8 cellular contexts compared by ENCODE assay signal in genomic region chrX:40581333-40581910, GRCh38. TPM values are rescaled to one million over a fixed set of nuclear protein-coding genes. Genes with fewer than 3 reads are reported as not detected.
A peak's percentile ranks its signal among the peaks of the same experiment; 100 is the strongest.
DNase-seq lines count a peak whose midpoint lies in the region; ATAC-seq and TF ChIP-seq lines count a peak whose summit lies in the region.

No MANE protein-coding gene starts in this region.

- peak; percentile 24 for DNase-seq in OCI-LY7 (ENCODE audit: low spot score)
- DNase-seq in coronary artery (ENCODE audit: low spot score) = no peak
- peak in 7 of 10 donors; percentile 1 to 44 (median 25) for DNase-seq in naive thymus-derived CD8-positive, alpha-beta T cell
- no peak for DNase-seq in NCI-H345 (lab: John Stamatoyannopoulos, UW)

- peaks cover 8% of the 10 kb centered on the region for H4K20me1 ChIP-seq in OCI-LY7 (ENCODE audit: insufficient read depth, low read length)

- no peaks in the 10 kb centered on the region for H3K9me3 ChIP-seq in OCI-LY7 (ENCODE audit: low read length)

- H3K9me3 Mint-ChIP-seq in naive thymus-derived CD8-positive, alpha-beta T cell = peaks cover 0 to 4% (median 0%) of the 10 kb centered on the region in 9 donors

- H3K36me3 Mint-ChIP-seq in naive thymus-derived CD8-positive, alpha-beta T cell = peaks cover 0 to 6% (median 0%) of the 10 kb centered on the region in 3 donors

- no peaks in the 10 kb centered on the region for H3K9me2 ChIP-seq in OCI-LY7 (ENCODE audit: insufficient read depth, low read length)

- ATAC-seq in GM19395 (IDR thresholded peaks at IDR 0.05; ENCODE audit: unreplicated experiment) (peak; percentile 1), GM18907 (IDR thresholded peaks at IDR 0.05; ENCODE audit: unreplicated experiment) (no peak), GM18502 (IDR thresholded peaks at IDR 0.05; ENCODE audit: poor library complexity, unreplicated experiment) (no peak), HG02798 (IDR thresholded peaks at IDR 0.05; ENCODE audit: poor library complexity, unreplicated experiment) (no peak)
- ATAC-seq in naive thymus-derived CD8-positive, alpha-beta T cell = peak; percentile 7 to 34

- H3K79me2 ChIP-seq in OCI-LY7 (ENCODE audit: insufficient read depth, low read depth, low read length) = peaks cover 24% of the 10 kb centered on the region; the same call in 1 of the 2 replicates

- no peak for TF ChIP-seq CTCF in OCI-LY7 (conservative IDR thresholded peaks at IDR 0.05; ENCODE audit: low read length)
- TF ChIP-seq CTCF in coronary artery (IDR thresholded peaks at IDR 0.05) = no peak

- peaks cover 17 to 43% (median 38%) of the 10 kb centered on the region in 4 donors for H3K4me1 Mint-ChIP-seq in naive thymus-derived CD8-positive, alpha-beta T cell

- peak overlapping the region; percentile 58 to 93 (median 90) for H3K27ac Mint-ChIP-seq in naive thymus-derived CD8-positive, alpha-beta T cell

- peak overlapping the region; percentile 85 for H3K4me2 ChIP-seq in OCI-LY7 (ENCODE audit: low read length)

- H3K4me1 ChIP-seq in OCI-LY7 (ENCODE audit: insufficient read depth, low read length, poor library complexity, severe bottlenecking) = peaks cover 11% of the 10 kb centered on the region

- POLR2A ChIA-PET in OCI-LY7 (lab: Charles Lee) = no interaction called here
- POLR2A ChIA-PET in naive thymus-derived CD8-positive, alpha-beta T cell (lab: Charles Lee) = interaction anchor here (0.7 to 1.5 kb wide), 5 partner anchors 8 to 752 kb away, joined by 3 to 9 read pairs (median 4); partner anchors contain the start of genes DDX3X and MED14

- peak overlapping the region; percentile 64; the same call in 1 of the 2 replicates for H2AFZ ChIP-seq in OCI-LY7 (ENCODE audit: low read length)

- H3K27ac ChIP-seq in OCI-LY7 (ENCODE audit: low read depth, low read length, poor library complexity, severe bottlenecking) (peak overlapping the region; percentile 37), coronary artery (peak overlapping the region; percentile 63 to 96)

- H3K4me3 ChIP-seq in OCI-LY7 (ENCODE audit: low read depth, low read length, poor library complexity, severe bottlenecking) = peak overlapping the region; percentile 89
- H3K4me3 ChIP-seq in coronary artery = peak overlapping the region; percentile 85

- intact Hi-C loops in OCI-LY7 (cut with micrococcal nuclease; ENCODE audit: unreplicated experiment) = loop anchor here (10.0 kb wide), 1 partner anchor 503 kb away; the partner anchor contains the start of gene USP9X

- peak overlapping the region; percentile 77 to 91 (median 82) for H3K4me3 Mint-ChIP-seq in naive thymus-derived CD8-positive, alpha-beta T cell

- H3K27me3 Mint-ChIP-seq in naive thymus-derived CD8-positive, alpha-beta T cell = no peaks in the 10 kb centered on the region

- CTCF ChIA-PET in OCI-LY7 (lab: Charles Lee; ENCODE audit: unreplicated experiment) = no interaction called here

- BruUV-seq in OCI-LY7 (replicated peaks; lab: Mats Ljungman, UMichigan) = no TSS peak

- no peaks in the 10 kb centered on the region for H3K36me3 ChIP-seq in OCI-LY7 (ENCODE audit: insufficient read depth, low read length)

RNA-seq across cellular contexts. Expression of gene ATP6AP2, which starts 0.7 kb away (rescaled TPM):
- 20.6 and 28.2 TPM in 2 replicates for total RNA-seq in OCI-LY7 (2014; rRNA removed; shearing (Covaris generic))
- total RNA-seq in OCI-LY7 (2022) = 34.9 and 40.4 TPM in 2 replicates
- 10 to 100 TPM; 68.8 to 75.8 TPM for total RNA-seq in naive thymus-derived CD8-positive, alpha-beta T cell
- polyA plus RNA-seq in naive thymus-derived CD8-positive, alpha-beta T cell = 100 to 1,000 TPM; 180 to 202 (median 192) TPM

RNA-seq across cellular contexts. Expression of gene MPC1L, which starts 41.8 kb away (rescaled TPM):
- total RNA-seq in OCI-LY7 (2014; rRNA removed; shearing (Covaris generic)) = not detected in 2 replicates
- not detected in 2 replicates for total RNA-seq in OCI-LY7 (2022)
- not detected for total RNA-seq in naive thymus-derived CD8-positive, alpha-beta T cell
- not detected for polyA plus RNA-seq in naive thymus-derived CD8-positive, alpha-beta T cell

Comparison
In these comparisons a context has a peak if more than half of its experiments do, and no peak if none do; other contexts are left out.
1. ATAC-seq: peak in GM19395 (single experiment) and naive thymus-derived CD8-positive, alpha-beta T cell (2 of 2); none in GM18907 (single experiment), GM18502 (single experiment) and HG02798 (single experiment).
2. DNase-seq: peak in OCI-LY7 (single experiment) and naive thymus-derived CD8-positive, alpha-beta T cell (7 of 10); none in coronary artery (single experiment) and NCI-H345 (single experiment).